Comparison of ENCODE assay signal across 8 cellular contexts in genomic region chrX:55716937-55717336, GRCh38. TPM values are rescaled to one million over a fixed set of nuclear protein-coding genes. Genes with fewer than 3 reads are reported as not detected.
A peak's percentile ranks its signal among the peaks of the same experiment; 100 is the strongest.
DNase-seq lines count a peak whose midpoint lies in the region; ATAC-seq and TF ChIP-seq lines count a peak whose summit lies in the region.

No MANE protein-coding gene starts in this region.

- H3K4me1 Mint-ChIP-seq in activated CD8-positive, alpha-beta T cell treated with anti-CD3 and anti-CD28 coated beads, Interleukin-2, amount 10 ng/mL, durations not matched to agents 7 days and 5 days (ENCODE audit: low read depth) = peaks cover 24% of the 10 kb centered on the region

- ATAC-seq in activated CD8-positive, alpha-beta T cell treated with anti-CD3 and anti-CD28 coated beads, Interleukin-2, amount 10 ng/mL, durations not matched to agents 7 days and 5 days = no peak
- no peak for ATAC-seq in HG02642 (IDR thresholded peaks at IDR 0.05; ENCODE audit: poor library complexity, unreplicated experiment)

- TF ChIP-seq CTCF in stomach (IDR thresholded peaks at IDR 0.05) = no peak

- no peak overlapping the region for H3K27ac ChIP-seq in iPS-18a (ENCODE audit: low read length)
- H3K27ac ChIP-seq in stomach = peak overlapping the region in 4 of 5 donors; percentile 88 to 93 (median 92)
- no peak overlapping the region for H3K27ac ChIP-seq in substantia nigra (ENCODE audit: low read depth, low read length, poor library complexity, severe bottlenecking)

- peak overlapping the region; percentile 95 for H3K27ac Mint-ChIP-seq in activated CD8-positive, alpha-beta T cell treated with anti-CD3 and anti-CD28 coated beads, Interleukin-2, amount 10 ng/mL, durations not matched to agents 7 days and 5 days

- peak overlapping the region; percentile 85 for H3K4me3 Mint-ChIP-seq in activated CD8-positive, alpha-beta T cell treated with anti-CD3 and anti-CD28 coated beads, Interleukin-2, amount 10 ng/mL, durations not matched to agents 7 days and 5 days

- H3K9me3 ChIP-seq in iPS-18a (ENCODE audit: control insufficient read depth, low read depth, low read length) = peaks cover 35% of the 10 kb centered on the region
- H3K9me3 ChIP-seq in stomach = no peaks in the 10 kb centered on the region

- TF ChIP-seq POLR2A in stomach (IDR thresholded peaks at IDR 0.05) = no peak

- WGBS in stomach, 5 donors = 18 to 73% (median 43%) methylated on average over 3 of the region's 3 CpGs

- H3K4me3 ChIP-seq in iPS-18a (ENCODE audit: low read length) = peak overlapping the region; percentile 82
- peak overlapping the region; percentile 53 to 64 (median 61) for H3K4me3 ChIP-seq in stomach

- POLR2A ChIA-PET in activated CD8-positive, alpha-beta T cell treated with anti-CD3 and anti-CD28 coated beads, Interleukin-2, amount 10 ng/mL, durations not matched to agents 7 days and 5 days (lab: Charles Lee) = interaction anchor here (0.6 to 1.4 kb wide), 2 partner anchors 228 to 909 kb away, joined by 6 read pairs; no protein-coding TSS in a partner anchor

- H3K36me3 Mint-ChIP-seq in activated CD8-positive, alpha-beta T cell treated with anti-CD3 and anti-CD28 coated beads, Interleukin-2, amount 10 ng/mL, durations not matched to agents 7 days and 5 days (ENCODE audit: low read depth) = peaks cover 13% of the 10 kb centered on the region

- H3K4me1 ChIP-seq in iPS-18a (ENCODE audit: control insufficient read depth, low read depth, low read length) = no peaks in the 10 kb centered on the region
- H3K4me1 ChIP-seq in stomach = peaks cover 0 to 19% (median 12%) of the 10 kb centered on the region in 4 donors

- H3K27me3 ChIP-seq in iPS-18a (ENCODE audit: control insufficient read depth, insufficient read depth, low read length) = no peaks in the 10 kb centered on the region
- no peaks in the 10 kb centered on the region for H3K27me3 ChIP-seq in stomach

- H3K36me3 ChIP-seq in iPS-18a (ENCODE audit: control insufficient read depth, low read depth, low read length) (peaks cover 8% of the 10 kb centered on the region), stomach (peaks cover 0 to 5% (median 0%) of the 10 kb centered on the region in 4 donors)

- H3K9me3 Mint-ChIP-seq in activated CD8-positive, alpha-beta T cell treated with anti-CD3 and anti-CD28 coated beads, Interleukin-2, amount 10 ng/mL, durations not matched to agents 7 days and 5 days (ENCODE audit: insufficient read depth) = no peaks in the 10 kb centered on the region

- DNase-seq in NCI-H82 (lab: John Stamatoyannopoulos, UW) (peak; percentile 16), NCI-H82 treated with DMSO at 0.1 percent for 48 hours (lab: John Stamatoyannopoulos, UW; ENCODE audit: unreplicated experiment) (no peak), stomach (no peak), 8988T (no peak), substantia nigra (lab: John Stamatoyannopoulos, UW) (no peak)
- no peak for DNase-seq in activated CD8-positive, alpha-beta T cell treated with anti-CD3 and anti-CD28 coated beads, Interleukin-2, amount 10 ng/mL, durations not matched to agents 7 days and 5 days

- no peak for TF ChIP-seq EP300 in stomach (IDR thresholded peaks at IDR 0.05)

- no peaks in the 10 kb centered on the region for H3K27me3 Mint-ChIP-seq in activated CD8-positive, alpha-beta T cell treated with anti-CD3 and anti-CD28 coated beads, Interleukin-2, amount 10 ng/mL, durations not matched to agents 7 days and 5 days (ENCODE audit: low read depth)

- CTCF ChIA-PET in activated CD8-positive, alpha-beta T cell treated with anti-CD3 and anti-CD28 coated beads, Interleukin-2, amount 10 ng/mL, durations not matched to agents 7 days and 5 days (lab: Charles Lee) = interaction anchor here (0.8 to 2.5 kb wide), 9 partner anchors 11 to 717 kb away, joined by 3 to 14 read pairs (median 3); partner anchors contain the start of genes APEX2 and MAGEH1

- H3K9ac ChIP-seq in iPS-18a (ENCODE audit: low read length) = no peak overlapping the region

- intact Hi-C loops in stomach (cut with DNase I; ENCODE audit: low total_unique reads) = no loop called here

RNA-seq across cellular contexts. Expression of gene RRAGB, which starts 0.6 kb away (rescaled TPM):
- 1 to 10 TPM; 7.7 to 8.3 TPM for total RNA-seq in activated CD8-positive, alpha-beta T cell treated with anti-CD3 and anti-CD28 coated beads, Interleukin-2, amount 10 ng/mL, durations not matched to agents 7 days and 5 days
- total RNA-seq in stomach = 10 to 100 TPM; 13.9 to 56.5 (median 47.8) TPM
- 10 to 100 TPM in 2 of 3 donors, 1 to 10 TPM in 1; 9.2 to 13.9 (median 11.0) TPM for polyA plus RNA-seq in stomach

Comparison
In these comparisons a context has a peak if more than half of its experiments do, and no peak if none do; other contexts are left out.
1. H3K27ac ChIP-seq: peak in stomach (4 of 5); none in iPS-18a (single experiment) and substantia nigra (single experiment).